In the genomic region with DNA sequence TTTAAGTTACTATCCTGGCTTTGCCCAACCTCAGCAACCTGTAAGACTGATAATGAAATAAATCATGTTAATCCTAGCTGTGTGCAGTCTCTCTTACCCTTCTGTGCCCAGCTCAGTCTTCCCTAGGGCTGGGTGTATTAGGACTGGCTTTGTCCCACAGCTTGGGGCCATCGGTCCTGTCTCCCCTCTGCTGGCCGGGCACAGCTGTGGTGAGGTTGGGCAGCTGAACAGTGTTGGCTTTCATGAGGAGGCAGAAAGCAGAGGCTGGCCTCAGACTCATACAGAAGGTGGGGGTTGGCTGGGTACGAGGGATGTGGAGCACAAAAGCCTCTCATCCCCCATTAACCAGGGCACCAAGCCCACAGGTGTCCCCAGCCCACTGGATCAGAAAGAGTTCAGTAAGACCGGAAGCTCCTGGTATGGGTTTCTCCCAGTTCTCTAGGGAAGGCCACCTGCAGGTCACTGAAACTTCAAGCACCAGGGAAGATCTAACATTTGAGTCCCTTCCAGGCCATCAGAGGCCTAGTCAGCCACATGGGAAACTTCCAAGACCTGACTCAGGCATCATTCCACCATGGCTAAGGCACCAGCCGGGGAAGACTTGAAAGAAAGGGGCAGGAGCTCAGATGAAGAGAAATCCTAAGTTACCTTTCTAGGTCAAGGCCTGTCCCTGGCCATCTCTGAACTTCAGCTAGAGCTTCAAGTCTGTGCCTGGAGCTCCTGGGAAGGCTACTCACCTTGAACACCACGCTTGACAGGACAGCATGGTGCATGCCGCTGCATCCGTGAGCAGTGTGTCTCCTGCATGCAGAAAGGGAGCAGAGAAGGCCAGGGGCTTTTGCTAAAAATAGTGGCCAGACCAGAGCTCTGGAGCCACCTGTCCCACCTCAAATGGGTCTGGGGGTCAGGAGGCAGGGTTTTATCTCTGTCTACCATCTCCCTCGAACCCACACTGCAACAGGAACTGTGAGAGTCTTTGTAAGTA, we compare ENCODE assay signal across 13 cellular contexts. TPM values are rescaled to one million over a fixed set of nuclear protein-coding genes. Genes with fewer than 3 reads are reported as not detected.
DNase-seq lines count a peak whose midpoint lies in the region; ATAC-seq and TF ChIP-seq lines count a peak whose summit lies in the region.
"Had no signal": no experiment of that assay in that cellular context is flagged by ENCODE, and none has a peak within 500 bp of the region (broad histone marks: within the 10 kb centered on the region; RNA-seq: fewer than 3 reads in every experiment).

No MANE protein-coding gene starts in this region.

- peaks cover 22% of the 10 kb centered on the region for H3K4me1 ChIP-seq in Panc1 (ENCODE audit: control insufficient read depth, insufficient read depth, low read length)
- H3K4me1 ChIP-seq in fibroblast of lung (ENCODE audit: control insufficient read depth, extremely low read depth, insufficient read depth, low read length), result peaks cover 6% of the 10 kb centered on the region
- H3K4me1 ChIP-seq in psoas muscle, result peaks cover 25% of the 10 kb centered on the region
- no peaks in the 10 kb centered on the region for H3K4me1 ChIP-seq in smooth muscle cell (ENCODE audit: low read depth)
- H3K4me1 ChIP-seq in BE2C, result peaks cover 10% of the 10 kb centered on the region

- H3K27me3 ChIP-seq in Panc1 (ENCODE audit: control insufficient read depth, insufficient read depth, low read length) (no peaks in the 10 kb centered on the region), fibroblast of lung (ENCODE audit: control insufficient read depth, insufficient read depth, low read length) (no peaks in the 10 kb centered on the region), psoas muscle (ENCODE audit: insufficient read depth in 3 of 3, low read length in 2 of 3) (no peaks in the 10 kb centered on the region), smooth muscle cell (ENCODE audit: low read depth) (no peaks in the 10 kb centered on the region), BE2C (no peaks in the 10 kb centered on the region)

- in situ Hi-C loops in Panc1 (cut with HindIII; ENCODE audit: low pct_unique_long_range_greater_than_20kb, low sequenced_read_pairs), result no loop called here

- H3K79me2 ChIP-seq in fibroblast of lung (ENCODE audit: control insufficient read depth, insufficient read depth, low read length) (peaks cover 19% of the 10 kb centered on the region), smooth muscle cell (ENCODE audit: low read depth) (peaks cover 6% of the 10 kb centered on the region)

- H3K4me3 ChIP-seq in Panc1 (ENCODE audit: low read depth in 2 of 2, low read length in 2 of 2), result no peak overlapping the region
- no peak overlapping the region for H3K4me3 ChIP-seq in fibroblast of lung (replicated peaks in 1 of 4; ENCODE audit: control extremely low read depth in 1 of 4, insufficient read depth in 1 of 4, low read depth in 3 of 4, low read length in 4 of 4)
- H3K4me3 ChIP-seq in psoas muscle, result no peak overlapping the region
- H3K4me3 ChIP-seq in smooth muscle cell, result no peak overlapping the region
- H3K4me3 ChIP-seq in BE2C (ENCODE audit: low read depth, low read length), result no peak overlapping the region

- 64 to 77% (median 64%) methylated on average over 9 of the region's 9 CpGs for WGBS in psoas muscle, 3 donors
- 97% methylated on average over 9 of the region's 9 CpGs for WGBS in smooth muscle cell (ENCODE audit: low lambda C conversion rate)

- intact Hi-C loops in Panc1 (cut with micrococcal nuclease; ENCODE audit: unreplicated experiment) (no loop called here), psoas muscle (cut with DNase I) (loop anchor here in 1 of 2 donors (5.0 kb wide), 1 partner anchor 37 kb away; no protein-coding TSS in a partner anchor)

- no peak overlapping the region for H2AFZ ChIP-seq in fibroblast of lung (ENCODE audit: low read length)
- H2AFZ ChIP-seq in smooth muscle cell (ENCODE audit: low read depth), result no peak overlapping the region

- no peaks in the 10 kb centered on the region for H3K36me3 ChIP-seq in Panc1 (ENCODE audit: control insufficient read depth, insufficient read depth, low read length)
- peaks cover 26% of the 10 kb centered on the region for H3K36me3 ChIP-seq in fibroblast of lung (ENCODE audit: control insufficient read depth, insufficient read depth, low read length)
- peaks cover 4 to 85% of the 10 kb centered on the region in 2 donors for H3K36me3 ChIP-seq in psoas muscle (ENCODE audit: insufficient read depth in 1 of 2, low read depth in 1 of 2)
- peaks cover 10% of the 10 kb centered on the region for H3K36me3 ChIP-seq in smooth muscle cell (ENCODE audit: low read depth)
- H3K36me3 ChIP-seq in BE2C, result peaks cover 71% of the 10 kb centered on the region

- ATAC-seq in Panc1, result peak; percentile 22
- peak in 1 of 4 donors; percentile 31 for ATAC-seq in psoas muscle
- ATAC-seq: naive thymus-derived CD4-positive, alpha-beta T cell had no signal

- H3K9me3 ChIP-seq in Panc1 (ENCODE audit: control insufficient read depth, insufficient read depth, low read depth, low read length) (no peaks in the 10 kb centered on the region), fibroblast of lung (ENCODE audit: control insufficient read depth, insufficient read depth, low read depth, low read length) (no peaks in the 10 kb centered on the region), psoas muscle (no peaks in the 10 kb centered on the region), smooth muscle cell (replicated peaks; ENCODE audit: low read depth) (no peaks in the 10 kb centered on the region), BE2C (no peaks in the 10 kb centered on the region)

- H3K4me2 ChIP-seq in fibroblast of lung (ENCODE audit: extremely low read depth, insufficient read depth, low read length), result no peak overlapping the region
- H3K4me2 ChIP-seq in smooth muscle cell, result no peak overlapping the region

- TF ChIP-seq CTCF in Panc1 (IDR thresholded peaks at IDR 0.05) (no peak), fibroblast of lung (conservative IDR thresholded peaks at IDR 0.05 in 1 of 2, IDR thresholded peaks at IDR 0.05 in 1 of 2; ENCODE audit: low read depth in 1 of 2, low read length in 2 of 2) (no peak), psoas muscle (IDR thresholded peaks at IDR 0.05) (no peak), smooth muscle cell (IDR thresholded peaks at IDR 0.05; ENCODE audit: borderline replicate concordance, insufficient read depth, poor library complexity, severe bottlenecking) (no peak), BE2C (IDR thresholded peaks at IDR 0.05; ENCODE audit: low read depth, low read length) (no peak)

- H3F3A ChIP-seq in smooth muscle cell (ENCODE audit: low read depth), result no peaks in the 10 kb centered on the region

- DNase-seq in AG20443 (ENCODE audit: low spot score), result peak; percentile 78
- DNase-seq in Panc1 (ENCODE audit: low read depth, low spot score), result no peak
- peak; percentile 16 to 58 for DNase-seq in fibroblast of lung (ENCODE audit: low read depth in 2 of 2)
- DNase-seq in psoas muscle, result peak in 1 of 2 donors; percentile 31
- DNase-seq in NCI-H2227 treated with DMSO at 0.1 percent for 48 hours (lab: John Stamatoyannopoulos, UW), result no peak
- DNase-seq in cerebellum (ENCODE audit: low spot score), result no peak
- no peak for DNase-seq in smooth muscle cell (lab: John Stamatoyannopoulos, UW; ENCODE audit: unreplicated experiment)
- DNase-seq in BE2C, result no peak
- DNase-seq: activated CD4-positive, CD25-positive, alpha-beta regulatory T cell treated with anti-CD3 and anti-CD28 coated beads, Interleukin-2, amount 50 U/mL, for 72 hours; activated effector memory CD4-positive, alpha-beta T cell treated with anti-CD3 and anti-CD28 coated beads, Interleukin-2, amount 50 U/mL, for 16 hours; naive thymus-derived CD4-positive, alpha-beta T cell; NCI-H510A treated with DMSO at 0.1 percent for 48 hours; SIG-M5 had no signal

- POLR2A ChIA-PET in Panc1 (lab: Charles Lee), result no interaction called here

- no TSS peak for BruUV-seq in Panc1 (replicated peaks; lab: Mats Ljungman, UMichigan)

- H3K27ac ChIP-seq in Panc1 (ENCODE audit: low read length) (no peak overlapping the region), fibroblast of lung (ENCODE audit: insufficient read depth, low read length) (peak overlapping the region; percentile 23), psoas muscle (peak overlapping the region; percentile 80), smooth muscle cell (ENCODE audit: low read depth) (no peak overlapping the region)

- CTCF ChIA-PET in Panc1 (lab: Charles Lee), result interaction anchor here (0.6 kb wide), 1 partner anchor 12 kb away, joined by 4 read pairs; no protein-coding TSS in a partner anchor

- H4K20me1 ChIP-seq in fibroblast of lung (ENCODE audit: control insufficient read depth, extremely low read depth, insufficient read depth, low read length) (no peaks in the 10 kb centered on the region), smooth muscle cell (ENCODE audit: low read depth) (peaks cover 16% of the 10 kb centered on the region)

- H3K9ac ChIP-seq in fibroblast of lung (ENCODE audit: insufficient read depth, low read length) (no peak overlapping the region), smooth muscle cell (ENCODE audit: low read depth) (no peak overlapping the region)

RNA-seq across cellular contexts. Expression of a gene that starts 8.8 kb away (rescaled TPM):
- total RNA-seq in Panc1 (2021; ENCODE audit: unreplicated experiment) (79.9 TPM), fibroblast of lung (50.6 and 60.4 TPM in 2 replicates), psoas muscle (10 to 100 TPM; 21.0 to 26.8 (median 22.9) TPM), cerebellum (27.5 TPM), smooth muscle cell (28.5 and 34.7 TPM in 2 replicates)
- polyA plus RNA-seq in Panc1 (2012; ENCODE audit: insufficient read length), result 103 TPM
- polyA plus RNA-seq in fibroblast of lung (57.7 and 59.9 TPM in 2 replicates), psoas muscle (10 to 100 TPM; 17.6 to 22.6 (median 21.2) TPM), smooth muscle cell (60.1 and 63.0 TPM in 2 replicates)
- 84.1 and 95.5 TPM in 2 replicates for polyA plus RNA-seq in fibroblast of lung (2012)
- polyA minus RNA-seq in fibroblast of lung (ENCODE audit: low replicate concordance), result 390 and 485 TPM in 2 replicates
- polyA plus RNA-seq in BE2C (2012; ENCODE audit: insufficient read depth, insufficient read length, low read depth), result 30.2 TPM

RNA-seq across cellular contexts. Expression of a gene that starts 41.8 kb away (rescaled TPM):
- total RNA-seq in Panc1 (2021; ENCODE audit: unreplicated experiment) (72.0 TPM), fibroblast of lung (59.6 and 78.8 TPM in 2 replicates), psoas muscle (100 to 1,000 TPM in 1 of 4 donors, 10 to 100 TPM in 3; 66.3 to 102 (median 76.9) TPM), cerebellum (76.5 TPM), smooth muscle cell (44.5 and 69.5 TPM in 2 replicates)
- polyA plus RNA-seq in Panc1 (2012; ENCODE audit: insufficient read length), result 76.8 TPM
- polyA plus RNA-seq in fibroblast of lung (53.5 and 56.4 TPM in 2 replicates), psoas muscle (100 to 1,000 TPM in 1 of 3 donors, 10 to 100 TPM in 2; 85.4 to 142 (median 93.3) TPM), smooth muscle cell (44.7 and 61.5 TPM in 2 replicates)
- 63.2 and 85.6 TPM in 2 replicates for polyA plus RNA-seq in fibroblast of lung (2012)
- polyA minus RNA-seq in fibroblast of lung (ENCODE audit: low replicate concordance), result 31.4 and 45.9 TPM in 2 replicates
- polyA plus RNA-seq in BE2C (2012; ENCODE audit: insufficient read depth, insufficient read length, low read depth), result 202 TPM

RNA-seq across cellular contexts. Expression of a gene that starts 44.5 kb away (rescaled TPM):
- total RNA-seq in Panc1 (2021; ENCODE audit: unreplicated experiment) (22.4 TPM), fibroblast of lung (18.8 and 19.8 TPM in 2 replicates), psoas muscle (10 to 100 TPM; 35.0 to 46.8 (median 39.4) TPM), cerebellum (30.5 TPM), smooth muscle cell (21.3 and 41.3 TPM in 2 replicates)
- polyA plus RNA-seq in Panc1 (2012; ENCODE audit: insufficient read length), result 31.7 TPM
- polyA plus RNA-seq in fibroblast of lung (36.0 and 37.7 TPM in 2 replicates), psoas muscle (10 to 100 TPM; 41.5 to 81.1 (median 43.1) TPM), smooth muscle cell (50.1 and 54.4 TPM in 2 replicates)
- 25.9 and 29.6 TPM in 2 replicates for polyA plus RNA-seq in fibroblast of lung (2012)
- polyA minus RNA-seq in fibroblast of lung (ENCODE audit: low replicate concordance), result 54.6 and 59.6 TPM in 2 replicates
- polyA plus RNA-seq in BE2C (2012; ENCODE audit: insufficient read depth, insufficient read length, low read depth), result 301 TPM

RNA-seq across cellular contexts. Expression of a gene that starts 45.0 kb away (rescaled TPM):
- 0.69 TPM for total RNA-seq in Panc1 (2021; ENCODE audit: unreplicated experiment)
- 0.94 TPM for polyA plus RNA-seq in Panc1 (2012; ENCODE audit: insufficient read length)
- total RNA-seq in fibroblast of lung, result 0.99 and 1.3 TPM in 2 replicates
- polyA plus RNA-seq in fibroblast of lung, result 0.36 and 0.50 TPM in 2 replicates
- polyA plus RNA-seq in fibroblast of lung (2012), result 0.50 and 0.80 TPM in 2 replicates
- polyA minus RNA-seq in fibroblast of lung (ENCODE audit: low replicate concordance), result not detected in 2 replicates
- under 1 TPM in 2 of 4 donors, not detected in 2; 0.17 to 0.32 TPM for total RNA-seq in psoas muscle
- polyA plus RNA-seq in psoas muscle, result under 1 TPM; 0.31 to 0.99 (median 0.63) TPM
- 3.7 TPM for total RNA-seq in cerebellum
- 1.5 and 1.7 TPM in 2 replicates for total RNA-seq in smooth muscle cell
- polyA plus RNA-seq in smooth muscle cell, result 3.2 and 3.9 TPM in 2 replicates
- 1.8 TPM for polyA plus RNA-seq in BE2C (2012; ENCODE audit: insufficient read depth, insufficient read length, low read depth)

RNA-seq across cellular contexts. Expression of a gene that starts 56.6 kb away (rescaled TPM):
- total RNA-seq in Panc1 (2021; ENCODE audit: unreplicated experiment) (225 TPM), fibroblast of lung (108 and 312 TPM in 2 replicates), psoas muscle (10 to 100 TPM; 18.6 to 24.1 (median 21.5) TPM), cerebellum (91.7 TPM), smooth muscle cell (188 and 217 TPM in 2 replicates)
- 176 TPM for polyA plus RNA-seq in Panc1 (2012; ENCODE audit: insufficient read length)
- polyA plus RNA-seq in fibroblast of lung (225 and 241 TPM in 2 replicates), psoas muscle (10 to 100 TPM; 10.5 to 20.5 (median 17.9) TPM), smooth muscle cell (119 and 172 TPM in 2 replicates)
- polyA plus RNA-seq in fibroblast of lung (2012), result 183 and 200 TPM in 2 replicates
- polyA minus RNA-seq in fibroblast of lung (ENCODE audit: low replicate concordance), result 503 and 557 TPM in 2 replicates
- polyA plus RNA-seq in BE2C (2012; ENCODE audit: insufficient read depth, insufficient read length, low read depth), result 313 TPM

Comparison
In these comparisons a context has a peak if more than half of its experiments do, and no peak if none do; other contexts are left out.
1. DNase-seq: peak in AG20443 (single experiment) and fibroblast of lung (2 of 2); none in Panc1 (single experiment), NCI-H2227 treated with DMSO at 0.1 percent for 48 hours (single experiment), cerebellum (single experiment), smooth muscle cell (single experiment) and BE2C (single experiment).
2. H3K27ac ChIP-seq: peak in fibroblast of lung (single experiment) and psoas muscle (single experiment); none in Panc1 (single experiment) and smooth muscle cell (single experiment).